ENCODE assay signal across 9 cellular contexts in genomic region chr11:440065-441042, GRCh38. TPM values are rescaled to one million over a fixed set of nuclear protein-coding genes. Genes with fewer than 3 reads are reported as not detected.
DNase-seq lines count a peak whose midpoint lies in the region; TF ChIP-seq lines count a peak whose summit lies in the region.
"Had no signal": no experiment of that assay in that cellular context is flagged by ENCODE, and none has a peak within 500 bp of the region (broad histone marks: within the 10 kb centered on the region; RNA-seq: fewer than 3 reads in every experiment).

No MANE protein-coding gene starts in this region.

- peak; percentile 21 for DNase-seq in NCI-H82 (lab: John Stamatoyannopoulos, UW)
- no peak for DNase-seq in NCI-H82 treated with DMSO at 0.1 percent for 48 hours (lab: John Stamatoyannopoulos, UW; ENCODE audit: unreplicated experiment)
- no peak for DNase-seq in MM.1S
- peak; percentile 49 for DNase-seq in dermis blood vessel endothelial cell
- no peak for DNase-seq in osteoblast (ENCODE audit: insufficient read length, low spot score, missing footprints)
- DNase-seq in iPS-NIHi7 (ENCODE audit: extremely low spot score) = no peak
- DNase-seq in NAMALWA (ENCODE audit: low spot score) = no peak
- DNase-seq in HT-29 (ENCODE audit: low spot score) = no peak

- TF ChIP-seq CTCF in MM.1S (IDR thresholded peaks at IDR 0.05; ENCODE audit: low read length) (no peak), osteoblast (IDR thresholded peaks at IDR 0.05; ENCODE audit: extremely low read depth, low read depth, low read length) (peak; percentile 10)

- H3F3A ChIP-seq in MM.1S (ENCODE audit: insufficient read depth, low read length) = peaks cover 3% of the 10 kb centered on the region; the same call in 1 of the 2 replicates

- no peak overlapping the region for H3K9ac ChIP-seq in MM.1S (ENCODE audit: low read length)

- no peaks in the 10 kb centered on the region for H3K9me3 ChIP-seq in MM.1S (replicated peaks; ENCODE audit: insufficient read depth, low read length)
- no peaks in the 10 kb centered on the region for H3K9me3 ChIP-seq in osteoblast (ENCODE audit: low read depth, low read length)
- H3K9me3 ChIP-seq: SJCRH30 had no signal

- H3K79me2 ChIP-seq in MM.1S (ENCODE audit: low read length) (no peaks in the 10 kb centered on the region), osteoblast (ENCODE audit: insufficient read depth, low read length) (no peaks in the 10 kb centered on the region)

- H3K4me3 ChIP-seq in MM.1S (ENCODE audit: low read length) (no peak overlapping the region), osteoblast (ENCODE audit: insufficient read depth, low read length) (no peak overlapping the region)
- H3K4me3 ChIP-seq: SJCRH30 had no signal

- peaks cover 34% of the 10 kb centered on the region for H3K27me3 ChIP-seq in MM.1S (replicated peaks; ENCODE audit: insufficient read depth, low read length)
- peaks cover 23% of the 10 kb centered on the region for H3K27me3 ChIP-seq in osteoblast (ENCODE audit: insufficient read depth, low read length)

- no peaks in the 10 kb centered on the region for H3K9me2 ChIP-seq in MM.1S (replicated peaks; ENCODE audit: insufficient read depth, low read length)

- 0 out of 2 replicates have a peak, but pooled peaks cover 3% of the 10 kb centered on the region for H3K4me1 ChIP-seq in MM.1S (ENCODE audit: low read length)
- peaks cover 4% of the 10 kb centered on the region for H3K4me1 ChIP-seq in osteoblast (ENCODE audit: insufficient read depth, low read length)

- H3K27ac ChIP-seq in MM.1S (ENCODE audit: low read length) = no peak overlapping the region
- H3K27ac ChIP-seq in osteoblast (ENCODE audit: low read depth, low read length) = no peak overlapping the region
- H3K27ac ChIP-seq: SJCRH30 had no signal

- H3K4me2 ChIP-seq in MM.1S (ENCODE audit: low read depth, low read length) (peak overlapping the region; percentile 89; the same call in 1 of the 2 replicates), osteoblast (ENCODE audit: insufficient read depth, low read length) (no peak overlapping the region)

- H2AFZ ChIP-seq in MM.1S (ENCODE audit: low read length) (no peak overlapping the region), osteoblast (ENCODE audit: low read length) (no peak overlapping the region)

- H3K36me3 ChIP-seq in MM.1S (replicated peaks; ENCODE audit: insufficient read depth, low read length) (no peaks in the 10 kb centered on the region), osteoblast (ENCODE audit: insufficient read depth, low read length) (no peaks in the 10 kb centered on the region)
- H3K36me3 ChIP-seq: SJCRH30 had no signal

- no peaks in the 10 kb centered on the region for H4K20me1 ChIP-seq in MM.1S (ENCODE audit: insufficient read depth, low read length)
- no peaks in the 10 kb centered on the region for H4K20me1 ChIP-seq in osteoblast (ENCODE audit: insufficient read depth, low read length)

RNA-seq across cellular contexts. Expression of gene ANO9, which starts 1.5 kb away (rescaled TPM):
- total RNA-seq in dermis blood vessel endothelial cell = 0.42 and 10.7 TPM in 2 replicates
- total RNA-seq in osteoblast = under 0.01 TPM in 1 of 2 replicates, not detected in the other
- total RNA-seq in HT-29 (2014; rRNA removed; shearing (Covaris generic)) = 63.7 and 94.0 TPM in 2 replicates

RNA-seq across cellular contexts. Expression of gene PTDSS2, which starts 9.7 kb away (rescaled TPM):
- 34.5 and 50.2 TPM in 2 replicates for total RNA-seq in dermis blood vessel endothelial cell
- 33.0 and 36.2 TPM in 2 replicates for total RNA-seq in osteoblast
- total RNA-seq in HT-29 (2014; rRNA removed; shearing (Covaris generic)) = 56.6 and 63.4 TPM in 2 replicates

RNA-seq across cellular contexts. Expression of gene SIGIRR, which starts 25.6 kb away (rescaled TPM):
- total RNA-seq in dermis blood vessel endothelial cell = 43.2 and 52.2 TPM in 2 replicates
- 10.9 and 14.5 TPM in 2 replicates for total RNA-seq in osteoblast
- total RNA-seq in HT-29 (2014; rRNA removed; shearing (Covaris generic)) = 295 and 312 TPM in 2 replicates
- total RNA-seq: SJCRH30 had no signal

RNA-seq across cellular contexts. Expression of gene PKP3, which starts 46.3 kb away (rescaled TPM):
- total RNA-seq in dermis blood vessel endothelial cell (0.09 and 0.68 TPM in 2 replicates), osteoblast (0.88 and 2.5 TPM in 2 replicates)
- total RNA-seq in HT-29 (2014; rRNA removed; shearing (Covaris generic)) = 284 and 306 TPM in 2 replicates
- total RNA-seq: SJCRH30 had no signal

Comparison
In these comparisons a context has a peak if more than half of its experiments do, and no peak if none do; other contexts are left out.
1. DNase-seq: peak in NCI-H82 (single experiment) and dermis blood vessel endothelial cell (single experiment); none in NCI-H82 treated with DMSO at 0.1 percent for 48 hours (single experiment), MM.1S (single experiment), osteoblast (single experiment), iPS-NIHi7 (single experiment), NAMALWA (single experiment) and HT-29 (single experiment).